In genomic region chr5:124678478-124678877, GRCh38 we compare ENCODE assay signal across 13 cellular contexts.
A peak's percentile ranks its signal among the peaks of the same experiment; 100 is the strongest.
DNase-seq lines count a peak whose midpoint lies in the region; ATAC-seq, FAIRE-seq and TF ChIP-seq lines count a peak whose summit lies in the region.
"Had no signal": no experiment of that assay in that cellular context is flagged by ENCODE, and none has a peak within 500 bp of the region (broad histone marks: within the 10 kb centered on the region; RNA-seq: fewer than 3 reads in every experiment).

No MANE protein-coding gene starts in this region.

- no peak for TF ChIP-seq CTCF in DND-41 (IDR thresholded peaks at IDR 0.05; ENCODE audit: borderline replicate concordance, extremely low read depth, low read length, poor library complexity, severe bottlenecking)
- TF ChIP-seq CTCF in WTC11 (IDR thresholded peaks at IDR 0.05): no peak
- no peak for TF ChIP-seq CTCF in heart left ventricle (IDR thresholded peaks at IDR 0.05)
- TF ChIP-seq CTCF in pancreas (IDR thresholded peaks at IDR 0.05): no peak

- H3K4me1 ChIP-seq in DND-41 (ENCODE audit: insufficient read depth, low read length): peaks cover 10% of the 10 kb centered on the region
- H3K4me1 ChIP-seq in heart left ventricle: peaks cover 5 to 54% (median 33%) of the 10 kb centered on the region in 12 donors
- peaks cover 35 to 55% (median 49%) of the 10 kb centered on the region in 3 donors for H3K4me1 ChIP-seq in pancreas

- no peaks in the 10 kb centered on the region for H3K9me3 Mint-ChIP-seq in WTC11
- H3K9me3 Mint-ChIP-seq in activated naive CD8-positive, alpha-beta T cell treated with anti-CD3 and anti-CD28 coated beads, Interleukin-2, amount 50 U/mL, for 24 hours: no peaks in the 10 kb centered on the region

- POLR2A ChIA-PET in WTC11 (lab: Charles Lee): interaction anchor here (0.6 kb wide), 1 partner anchor 20 kb away, joined by 3 read pairs; no protein-coding TSS in a partner anchor

- no peak for FAIRE-seq in pancreas (lab: Jason Lieb, UNC)

- TF ChIP-seq POLR2A in heart left ventricle (IDR thresholded peaks at IDR 0.05): no peak

- H3K4me3 ChIP-seq in DND-41 (ENCODE audit: low read depth in 1 of 2, low read length in 2 of 2) (no peak overlapping the region), heart left ventricle (no peak overlapping the region), pancreas (no peak overlapping the region)
- H3K4me3 ChIP-seq: HAP-1 had no signal

- no peaks in the 10 kb centered on the region for H3K9me3 ChIP-seq in DND-41 (ENCODE audit: insufficient read depth, low read length, severe bottlenecking)
- H3K9me3 ChIP-seq in heart left ventricle: no peaks in the 10 kb centered on the region
- no peaks in the 10 kb centered on the region for H3K9me3 ChIP-seq in pancreas
- H3K9me3 ChIP-seq: HAP-1 had no signal

- intact Hi-C loops in heart left ventricle (cut with DNase I) (no loop called here), pancreas (cut with DNase I) (no loop called here)

- H3K27ac Mint-ChIP-seq in WTC11: peak overlapping the region; percentile 62
- H3K27ac Mint-ChIP-seq in activated naive CD8-positive, alpha-beta T cell treated with anti-CD3 and anti-CD28 coated beads, Interleukin-2, amount 50 U/mL, for 24 hours: no peak overlapping the region
- H3K27ac Mint-ChIP-seq: activated naive CD4-positive, alpha-beta T cell treated with anti-CD3 and anti-CD28 coated beads, Interleukin-2, amount 50 U/mL, for 72 hours had no signal

- CTCF ChIA-PET in WTC11 (lab: Charles Lee): interaction anchor here (0.5 kb wide), 1 partner anchor 54 kb away, joined by 3 read pairs; no protein-coding TSS in a partner anchor

- 52 to 63% (median 56%) methylated on average over 4 of the region's 4 CpGs for WGBS in heart left ventricle, 4 donors
- WGBS in pancreas, 2 donors: 74 to 81% methylated on average over 4 of the region's 4 CpGs

- H3K36me3 ChIP-seq in DND-41 (ENCODE audit: insufficient read depth, low read length): no peaks in the 10 kb centered on the region
- H3K36me3 ChIP-seq in heart left ventricle: no peaks in the 10 kb centered on the region
- H3K36me3 ChIP-seq in pancreas: no peaks in the 10 kb centered on the region
- H3K36me3 ChIP-seq: HAP-1 had no signal

- no peaks in the 10 kb centered on the region for H3K79me2 ChIP-seq in DND-41 (ENCODE audit: insufficient read depth, low read length)

- H3K9ac ChIP-seq in DND-41 (ENCODE audit: low read depth, low read length): no peak overlapping the region

- H3K36me3 Mint-ChIP-seq in WTC11: peaks cover 5% of the 10 kb centered on the region; the same call in 1 of the 2 replicates
- H3K36me3 Mint-ChIP-seq in activated naive CD8-positive, alpha-beta T cell treated with anti-CD3 and anti-CD28 coated beads, Interleukin-2, amount 50 U/mL, for 24 hours (ENCODE audit: low read depth): no peaks in the 10 kb centered on the region

- no peak overlapping the region for H3K4me3 Mint-ChIP-seq in WTC11
- H3K4me3 Mint-ChIP-seq in activated naive CD8-positive, alpha-beta T cell treated with anti-CD3 and anti-CD28 coated beads, Interleukin-2, amount 50 U/mL, for 24 hours: no peak overlapping the region

- DNase-seq in DND-41: no peak
- no peak for DNase-seq in WTC11 (ENCODE audit: low spot score)
- DNase-seq in heart left ventricle: peak in 4 of 5 donors; percentile 30 to 61 (median 50)
- DNase-seq in pancreas: peak in 1 of 6 donors; percentile 32
- no peak for DNase-seq in NCI-H2227 treated with DMSO at 0.1 percent for 48 hours (lab: John Stamatoyannopoulos, UW)
- no peak for DNase-seq in activated naive CD8-positive, alpha-beta T cell treated with anti-CD3 and anti-CD28 coated beads, Interleukin-2, amount 50 U/mL, for 24 hours
- no peak for DNase-seq in HUDEP-2 (lab: John Stamatoyannopoulos, UW; ENCODE audit: unreplicated experiment in 76 of 76)
- DNase-seq: dermis blood vessel endothelial cell; NK-92 treated with Interleukin-12 subunit alpha and Interleukin-12 subunit beta, amount 100 ng/mL, for 24 hours; stimulated activated CD4-positive, alpha-beta T cell treated with anti-CD3 and anti-CD28 coated beads, Interleukin-15, amount 100 ng/mL, for 24 hours had no signal

- ATAC-seq in DND-41 (ENCODE audit: insufficient read depth, low read depth): no peak
- ATAC-seq in WTC11: no peak
- peak; percentile 70 to 88 (median 80) for ATAC-seq in heart left ventricle
- ATAC-seq in pancreas: peak; percentile 41 to 71 (median 54)
- ATAC-seq in HG03342 (IDR thresholded peaks at IDR 0.05; ENCODE audit: unreplicated experiment): no peak
- ATAC-seq in activated naive CD8-positive, alpha-beta T cell treated with anti-CD3 and anti-CD28 coated beads, Interleukin-2, amount 50 U/mL, for 24 hours: no peak
- ATAC-seq: activated naive CD4-positive, alpha-beta T cell treated with anti-CD3 and anti-CD28 coated beads, Interleukin-2, amount 50 U/mL, for 72 hours had no signal

- H3K4me2 ChIP-seq in DND-41 (ENCODE audit: insufficient read depth, low read length): no peak overlapping the region

- no peaks in the 10 kb centered on the region for H3K27me3 Mint-ChIP-seq in WTC11 (ENCODE audit: low read depth)
- no peaks in the 10 kb centered on the region for H3K27me3 Mint-ChIP-seq in activated naive CD8-positive, alpha-beta T cell treated with anti-CD3 and anti-CD28 coated beads, Interleukin-2, amount 50 U/mL, for 24 hours

- H2AFZ ChIP-seq in DND-41 (ENCODE audit: low read depth, low read length): no peak overlapping the region

- H3K27ac ChIP-seq in DND-41 (ENCODE audit: low read length): 0 out of 2 replicates have a peak overlapping the region, but pooled peaks have one; percentile 22
- peak overlapping the region in 9 of 12 donors; percentile 17 to 71 (median 51) for H3K27ac ChIP-seq in heart left ventricle
- peak overlapping the region in 1 of 4 donors; percentile 51 for H3K27ac ChIP-seq in pancreas

- H3K4me1 Mint-ChIP-seq in WTC11: peaks cover 63% of the 10 kb centered on the region
- peaks cover 4% of the 10 kb centered on the region for H3K4me1 Mint-ChIP-seq in activated naive CD8-positive, alpha-beta T cell treated with anti-CD3 and anti-CD28 coated beads, Interleukin-2, amount 50 U/mL, for 24 hours

- H4K20me1 ChIP-seq in DND-41 (ENCODE audit: insufficient read depth, low read length): no peaks in the 10 kb centered on the region

- H3K27me3 ChIP-seq in DND-41 (ENCODE audit: insufficient read depth, low read length, poor library complexity): no peaks in the 10 kb centered on the region
- H3K27me3 ChIP-seq in heart left ventricle: no peaks in the 10 kb centered on the region
- H3K27me3 ChIP-seq in pancreas: no peaks in the 10 kb centered on the region

TF ChIP-seq in WTC11, 78 proteins besides CTCF, POLR2A, EP300 and RAD21 (continues in another document):
- TF ChIP-seq STAT6 (CRISPR knock-in tag; conservative IDR thresholded peaks at IDR 0.05; ENCODE audit: low read depth) (no peak), ESRRA (CRISPR knock-in tag; IDR thresholded peaks at IDR 0.05; ENCODE audit: borderline replicate concordance) (no peak), KAT7 (CRISPR knock-in tag; IDR thresholded peaks at IDR 0.05; ENCODE audit: borderline replicate concordance) (no peak), RELA (CRISPR knock-in tag; IDR thresholded peaks at IDR 0.05; ENCODE audit: borderline replicate concordance) (no peak), EMX1 (CRISPR knock-in tag; IDR thresholded peaks at IDR 0.05) (no peak), RORB (CRISPR knock-in tag; IDR thresholded peaks at IDR 0.05) (no peak), ZNF512 (CRISPR knock-in tag; IDR thresholded peaks at IDR 0.05; ENCODE audit: borderline replicate concordance) (no peak), GABPB1 (CRISPR knock-in tag; IDR thresholded peaks at IDR 0.05) (no peak), TP53 (CRISPR knock-in tag; IDR thresholded peaks at IDR 0.05) (no peak), NR1H2 (CRISPR knock-in tag; IDR thresholded peaks at IDR 0.05) (no peak), ZNF423 (CRISPR knock-in tag; IDR thresholded peaks at IDR 0.05) (no peak), ATF3 (CRISPR knock-in tag; conservative IDR thresholded peaks at IDR 0.05) (no peak), OVOL2 (CRISPR knock-in tag; IDR thresholded peaks at IDR 0.05; ENCODE audit: borderline replicate concordance) (no peak), GTF2I (CRISPR knock-in tag; conservative IDR thresholded peaks at IDR 0.05) (no peak)

Comparison
In these comparisons a context has a peak if more than half of its experiments do, and no peak if none do; other contexts are left out.
1. ATAC-seq: peak in heart left ventricle (4 of 4) and pancreas (4 of 4); none in DND-41 (single experiment), WTC11 (single experiment), HG03342 (single experiment) and activated naive CD8-positive, alpha-beta T cell treated with anti-CD3 and anti-CD28 coated beads, Interleukin-2, amount 50 U/mL, for 24 hours (single experiment).
2. DNase-seq: peak in heart left ventricle (4 of 5); none in DND-41 (single experiment), WTC11 (single experiment), NCI-H2227 treated with DMSO at 0.1 percent for 48 hours (single experiment), activated naive CD8-positive, alpha-beta T cell treated with anti-CD3 and anti-CD28 coated beads, Interleukin-2, amount 50 U/mL, for 24 hours (single experiment) and HUDEP-2 (0 of 76).